ENCODE assay signal across 8 cellular contexts in genomic region chr1:27137544-27138075, GRCh38. TPM values are rescaled to one million over a fixed set of nuclear protein-coding genes. Genes with fewer than 3 reads are reported as not detected.
DNase-seq lines count a peak whose midpoint lies in the region; ATAC-seq and TF ChIP-seq lines count a peak whose summit lies in the region.

No MANE protein-coding gene starts in this region.

- peaks cover 2% of the 10 kb centered on the region for H3K36me3 Mint-ChIP-seq in activated naive CD4-positive, alpha-beta T cell treated with anti-CD3 and anti-CD28 coated beads, Interleukin-2, amount 50 U/mL, for 24 hours

- no peak for TF ChIP-seq POLR2A in vagina (IDR thresholded peaks at IDR 0.05)

- intact Hi-C loops in vagina (cut with DNase I) = no loop called here

- WGBS in mesodermal cell (ENCODE audit: insufficient coverage in 2 of 2), 2 experiments = 79 to 83% methylated on average over 8 to 9 of the region's 11 CpGs

- H3K27me3 Mint-ChIP-seq in activated naive CD4-positive, alpha-beta T cell treated with anti-CD3 and anti-CD28 coated beads, Interleukin-2, amount 50 U/mL, for 24 hours = no peaks in the 10 kb centered on the region

- DNase-seq in activated naive CD4-positive, alpha-beta T cell treated with Interleukin-2 at 50 U/mL for 16 hours = no peak
- DNase-seq in vagina (ENCODE audit: extremely low spot score in 2 of 2) (no peak), Ammon's horn (ENCODE audit: low spot score) (no peak), NCI-H2107 treated with DMSO at 0.1 percent for 48 hours (lab: John Stamatoyannopoulos, UW; ENCODE audit: unreplicated experiment) (no peak)

- no peak for TF ChIP-seq CTCF in vagina (IDR thresholded peaks at IDR 0.05)

- H3K27ac ChIP-seq in cingulate gyrus (ENCODE audit: low read depth, low read length) = peak overlapping the region; percentile 29
- peak overlapping the region; percentile 37 for H3K27ac ChIP-seq in mesodermal cell (ENCODE audit: low read depth, low read length, severe bottlenecking)
- peak overlapping the region; percentile 59 for H3K27ac ChIP-seq in vagina

- H3K36me3 ChIP-seq in mesodermal cell (ENCODE audit: control insufficient read depth, insufficient read depth, low read length) (peaks cover 23% of the 10 kb centered on the region), vagina (no peaks in the 10 kb centered on the region)

- H3K27ac Mint-ChIP-seq in activated naive CD4-positive, alpha-beta T cell treated with anti-CD3 and anti-CD28 coated beads, Interleukin-2, amount 50 U/mL, for 24 hours = peak overlapping the region; percentile 98

- H3K4me3 ChIP-seq in mesodermal cell (ENCODE audit: extremely low read depth, insufficient read depth, low read length, poor library complexity, severe bottlenecking) (no peak overlapping the region), vagina (no peak overlapping the region)

- peak overlapping the region; percentile 72 for H3K4me3 Mint-ChIP-seq in activated naive CD4-positive, alpha-beta T cell treated with anti-CD3 and anti-CD28 coated beads, Interleukin-2, amount 50 U/mL, for 24 hours

- peaks cover 34% of the 10 kb centered on the region for H3K4me1 ChIP-seq in mesodermal cell (ENCODE audit: control insufficient read depth, insufficient read depth, low read length, poor library complexity, severe bottlenecking)
- peaks cover 66% of the 10 kb centered on the region for H3K4me1 ChIP-seq in vagina

- no peaks in the 10 kb centered on the region for H3K9me3 Mint-ChIP-seq in activated naive CD4-positive, alpha-beta T cell treated with anti-CD3 and anti-CD28 coated beads, Interleukin-2, amount 50 U/mL, for 24 hours

- no peak for ATAC-seq in HG02623 (IDR thresholded peaks at IDR 0.05; ENCODE audit: unreplicated experiment)

- H3K27me3 ChIP-seq in vagina = no peaks in the 10 kb centered on the region

- H3K9me3 ChIP-seq in mesodermal cell (ENCODE audit: control insufficient read depth, low read length) = no peaks in the 10 kb centered on the region
- no peaks in the 10 kb centered on the region for H3K9me3 ChIP-seq in vagina

- H3K4me1 Mint-ChIP-seq in activated naive CD4-positive, alpha-beta T cell treated with anti-CD3 and anti-CD28 coated beads, Interleukin-2, amount 50 U/mL, for 24 hours = peaks cover 66% of the 10 kb centered on the region

RNA-seq across cellular contexts. Expression of gene SLC9A1, which starts 17.3 kb away (rescaled TPM):
- polyA plus RNA-seq in mesodermal cell (2013, experiment 1 of 2) = 24.1 TPM
- polyA plus RNA-seq in mesodermal cell (2013, experiment 2 of 2) = 20.2 TPM
- total RNA-seq in vagina = 10.6 TPM
